In genomic region chr2:216082388-216082733, GRCh38 we compare ENCODE assay signal across 8 cellular contexts. TPM values are rescaled to one million over a fixed set of nuclear protein-coding genes. Genes with fewer than 3 reads are reported as not detected.
DNase-seq lines count a peak whose midpoint lies in the region; ATAC-seq, FAIRE-seq and TF ChIP-seq lines count a peak whose summit lies in the region.

No MANE protein-coding gene starts in this region.

- no peak for TF ChIP-seq EP300 in suprapubic skin (IDR thresholded peaks at IDR 0.05)

- WGBS in suprapubic skin, result 34% methylated on average over 7 of the region's 7 CpGs

- peak overlapping the region; percentile 89 to 94 for H3K4me3 Mint-ChIP-seq in activated T-cell treated with anti-CD3 and anti-CD28 coated beads, Interleukin-2, amount 50 U/mL, for 72 hours

- H3K9ac ChIP-seq in kidney (ENCODE audit: low read length in 2 of 2), result peak overlapping the region; percentile 37 to 70

- H3K27ac ChIP-seq in cardiac muscle cell (no peak overlapping the region), kidney (ENCODE audit: low read depth in 2 of 2, low read length in 2 of 2) (peak overlapping the region in 1 of 2 donors; percentile 26), suprapubic skin (no peak overlapping the region)

- no peak for ATAC-seq in activated T-cell treated with anti-CD3 and anti-CD28 coated beads, Interleukin-2, amount 50 U/mL, for 72 hours (replicated peaks in 1 of 2)
- no peak for ATAC-seq in HG03280 (IDR thresholded peaks at IDR 0.05; ENCODE audit: unreplicated experiment)

- H3K4me3 ChIP-seq in cardiac muscle cell (peak overlapping the region; percentile 65), kidney (ENCODE audit: low read length in 2 of 2) (peak overlapping the region; percentile 73 to 88), suprapubic skin (peak overlapping the region; percentile 68)

- H3K9me3 ChIP-seq in cardiac muscle cell (ENCODE audit: low read depth) (no peaks in the 10 kb centered on the region), kidney (ENCODE audit: control insufficient read depth in 1 of 2, low read length in 2 of 2) (no peaks in the 10 kb centered on the region), suprapubic skin (no peaks in the 10 kb centered on the region)

- DNase-seq in cardiac muscle cell (ENCODE audit: low read depth in 1 of 2, low spot score in 1 of 2) (no peak), cardiac septum (ENCODE audit: low spot score) (no peak), kidney (no peak), suprapubic skin (ENCODE audit: low spot score in 2 of 2) (no peak), HuH-7 (ENCODE audit: low spot score) (no peak), NCI-H187 treated with DMSO at 0.1 percent for 48 hours (lab: John Stamatoyannopoulos, UW) (no peak)
- DNase-seq in activated T-cell treated with anti-CD3 and anti-CD28 coated beads, Interleukin-2, amount 50 U/mL, for 72 hours, result peak in 1 of 2 donors; percentile 3

- intact Hi-C loops in cardiac septum (cut with DNase I) (no loop called here), kidney (cut with DNase I) (no loop called here)

- no peaks in the 10 kb centered on the region for H3K9me3 Mint-ChIP-seq in activated T-cell treated with anti-CD3 and anti-CD28 coated beads, Interleukin-2, amount 50 U/mL, for 72 hours

- no peak overlapping the region for H3K27ac Mint-ChIP-seq in activated T-cell treated with anti-CD3 and anti-CD28 coated beads, Interleukin-2, amount 50 U/mL, for 72 hours

- no peak for FAIRE-seq in kidney (lab: Jason Lieb, UNC)

- H3K36me3 ChIP-seq in cardiac muscle cell (no peaks in the 10 kb centered on the region), kidney (ENCODE audit: control insufficient read depth in 1 of 2, insufficient read depth in 2 of 2, low read length in 2 of 2) (no peaks in the 10 kb centered on the region), suprapubic skin (no peaks in the 10 kb centered on the region)

- no peak for TF ChIP-seq POLR2A in suprapubic skin (IDR thresholded peaks at IDR 0.05)

- H3K4me1 ChIP-seq in cardiac muscle cell (ENCODE audit: low read depth) (peaks cover 8% of the 10 kb centered on the region), kidney (ENCODE audit: control insufficient read depth in 1 of 2, insufficient read depth in 1 of 2, low read depth in 1 of 2, low read length in 2 of 2) (peaks cover 7 to 9% of the 10 kb centered on the region in 2 donors), suprapubic skin (peaks cover 17% of the 10 kb centered on the region)

- TF ChIP-seq CTCF in cardiac muscle cell (IDR thresholded peaks at IDR 0.05; ENCODE audit: low read depth, low read length) (no peak), kidney (IDR thresholded peaks at IDR 0.05; ENCODE audit: borderline replicate concordance, extremely low read depth, insufficient read depth) (no peak), suprapubic skin (IDR thresholded peaks at IDR 0.05) (no peak)

- H3K36me3 Mint-ChIP-seq in activated T-cell treated with anti-CD3 and anti-CD28 coated beads, Interleukin-2, amount 50 U/mL, for 72 hours (ENCODE audit: insufficient read depth in 2 of 2), result peaks cover 0 to 3% of the 10 kb centered on the region in 2 donors

- no peaks in the 10 kb centered on the region for H3K27me3 Mint-ChIP-seq in activated T-cell treated with anti-CD3 and anti-CD28 coated beads, Interleukin-2, amount 50 U/mL, for 72 hours (ENCODE audit: low read depth)

- H3K27me3 ChIP-seq in cardiac muscle cell (no peaks in the 10 kb centered on the region), suprapubic skin (no peaks in the 10 kb centered on the region)

- peaks cover 69% of the 10 kb centered on the region for H3K4me1 Mint-ChIP-seq in activated T-cell treated with anti-CD3 and anti-CD28 coated beads, Interleukin-2, amount 50 U/mL, for 72 hours (ENCODE audit: low read depth)

RNA-seq across cellular contexts. Expression of gene TMEM169, which starts 0.6 kb away (rescaled TPM):
- total RNA-seq in cardiac muscle cell, result 1.2 and 1.8 TPM in 2 replicates
- polyA plus RNA-seq in cardiac muscle cell, result 0.65 and 1.9 TPM in 2 replicates
- total RNA-seq in cardiac septum, result 0.22 TPM
- total RNA-seq in activated T-cell treated with anti-CD3 and anti-CD28 coated beads, Interleukin-2, amount 50 U/mL, for 72 hours, result 1 to 10 TPM; 1.6 TPM
- total RNA-seq in kidney, result 4.6 TPM
- polyA plus RNA-seq in kidney (ENCODE audit: insufficient read depth, low read depth, low replicate concordance), result 1.6 TPM
- under 1 TPM in 3 of 4 donors, not detected in 1; 0.30 to 0.85 (median 0.72) TPM for total RNA-seq in suprapubic skin

RNA-seq across cellular contexts. Expression of gene PECR, which starts 0.8 kb away (rescaled TPM):
- 6.4 and 12.8 TPM in 2 replicates for total RNA-seq in cardiac muscle cell
- 9.9 and 11.4 TPM in 2 replicates for polyA plus RNA-seq in cardiac muscle cell
- 1.8 TPM for total RNA-seq in cardiac septum
- total RNA-seq in activated T-cell treated with anti-CD3 and anti-CD28 coated beads, Interleukin-2, amount 50 U/mL, for 72 hours, result 10 to 100 TPM; 28.4 to 29.7 TPM
- total RNA-seq in kidney, result 28.4 TPM
- polyA plus RNA-seq in kidney (ENCODE audit: insufficient read depth, low read depth, low replicate concordance), result 36.0 TPM
- total RNA-seq in suprapubic skin, result 10 to 100 TPM; 11.1 to 15.6 (median 11.9) TPM

RNA-seq across cellular contexts. Expression of gene XRCC5, which starts 26.8 kb away (rescaled TPM):
- total RNA-seq in cardiac muscle cell, result 150 and 174 TPM in 2 replicates
- 233 and 241 TPM in 2 replicates for polyA plus RNA-seq in cardiac muscle cell
- 107 TPM for total RNA-seq in cardiac septum
- total RNA-seq in activated T-cell treated with anti-CD3 and anti-CD28 coated beads, Interleukin-2, amount 50 U/mL, for 72 hours, result 100 to 1,000 TPM; 300 to 324 TPM
- 265 TPM for total RNA-seq in kidney
- polyA plus RNA-seq in kidney (ENCODE audit: insufficient read depth, low read depth, low replicate concordance), result 90.7 TPM
- total RNA-seq in suprapubic skin, result 100 to 1,000 TPM; 122 to 153 (median 136) TPM
